26 cellular contexts compared by ENCODE assay signal in genomic region chr12:25248137-25248536, GRCh38. TPM values are rescaled to one million over a fixed set of nuclear protein-coding genes. Genes with fewer than 3 reads are reported as not detected.
DNase-seq lines count a peak whose midpoint lies in the region; ATAC-seq and TF ChIP-seq lines count a peak whose summit lies in the region.
"Had no signal": no experiment of that assay in that cellular context is flagged by ENCODE, and none has a peak within 500 bp of the region (broad histone marks: within the 10 kb centered on the region; RNA-seq: fewer than 3 reads in every experiment).

No MANE protein-coding gene starts in this region.

- no peaks in the 10 kb centered on the region for H3K27me3 ChIP-seq in BLaER1 treated with 17β-estradiol and CSF1 and Interleukin-3, amounts not matched to agents 10 nM and 100 nM
- H3K27me3 ChIP-seq in SK-N-SH (ENCODE audit: insufficient read depth) = no peaks in the 10 kb centered on the region
- H3K27me3 ChIP-seq: Peyer's patch, SJCRH30, vagina had no signal

- peaks cover 0 to 9% (median 3%) of the 10 kb centered on the region in 11 experiments; a peak in 7 of 22 replicates for H3K9me3 ChIP-seq in BLaER1 treated with 17β-estradiol and CSF1 and Interleukin-3, amounts not matched to agents 10 nM and 100 nM (replicated peaks in 1 of 11)
- H3K9me3 ChIP-seq in SK-N-SH = no peaks in the 10 kb centered on the region
- H3K9me3 ChIP-seq: Peyer's patch, SJCRH30, vagina had no signal

- 95% methylated on average over 20 of the region's 20 CpGs for WGBS in SK-N-SH (ENCODE audit: low lambda C conversion rate)

- POLR2A ChIA-PET in SK-N-SH (lab: Yijun Ruan, JAX) = no interaction called here

- H3K27ac Mint-ChIP-seq in activated T-helper 2 cell treated with anti-CD3 and anti-CD28 coated beads, Interferon-gamma antibody, Interleukin-2, Interleukin-4, amounts not matched to agents 10 μg/mL and 5 μg/mL and 100 μg/mL, durations not matched to agents 14 hours and 24 hours and 36 hours = no peak overlapping the region
- peak overlapping the region in 2 of 3 experiments; percentile 41 to 72 for H3K27ac Mint-ChIP-seq in nephron
- H3K27ac Mint-ChIP-seq in HFFc6 = no peak overlapping the region
- H3K27ac Mint-ChIP-seq: stimulated activated effector memory CD8-positive, alpha-beta T cell treated with anti-CD3 and anti-CD28 coated beads, Interleukin-12 subunit alpha, Interleukin-12 subunit beta, amount 100 ng/mL, for 72 hours had no signal

- DNase-seq in ELF-1 (ENCODE audit: low read depth, low spot score) (peak; percentile 74), SK-N-SH (no peak), HFFc6 (no peak)
- no peak for DNase-seq in activated T-helper 2 cell treated with anti-CD3 and anti-CD28 coated beads, Interferon-gamma antibody, Interleukin-2, Interleukin-4, amounts not matched to agents 10 μg/mL and 5 μg/mL and 100 μg/mL, durations not matched to agents 14 hours and 24 hours and 36 hours (ENCODE audit: low spot score)
- DNase-seq: activated CD4-positive, alpha-beta T cell treated with anti-CD3 and anti-CD28 coated beads for 4 hours; CD4-positive, CD25-positive, alpha-beta regulatory T cell; DMS 273 treated with DMSO at 0.1 percent for 48 hours; head of caudate nucleus; left cardiac atrium; NCI-H1048; NCI-H187; NCI-H2171 treated with DMSO at 0.1 percent for 48 hours; NCI-H524; NK-92 treated with Interleukin-12 subunit alpha and Interleukin-12 subunit beta, amount 100 ng/mL, for 24 hours; Peyer's patch; retina; SJCRH30; stimulated activated CD4-positive, alpha-beta T cell treated with anti-CD3 and anti-CD28 coated beads, Interleukin-2, amount 100 ng/mL, for 48 hours; T-helper 1 cell had no signal

- TF ChIP-seq CTCF in nephron (IDR thresholded peaks at IDR 0.05; ENCODE audit: unreplicated experiment in 3 of 3) (no peak), SK-N-SH (IDR thresholded peaks at IDR 0.05) (no peak), HFFc6 (IDR thresholded peaks at IDR 0.05) (no peak)

- no peak overlapping the region for H3K27ac ChIP-seq in BLaER1 treated with 17β-estradiol and CSF1 and Interleukin-3, amounts not matched to agents 10 nM and 100 nM
- H3K27ac ChIP-seq in SK-N-SH (ENCODE audit: low read depth in 2 of 2, low read length in 1 of 2) = no peak overlapping the region
- H3K27ac ChIP-seq: Peyer's patch, SJCRH30, vagina had no signal

- H2AFZ ChIP-seq in SK-N-SH (ENCODE audit: low read depth) = no peak overlapping the region

- no peaks in the 10 kb centered on the region for H3K9me3 Mint-ChIP-seq in activated T-helper 2 cell treated with anti-CD3 and anti-CD28 coated beads, Interferon-gamma antibody, Interleukin-2, Interleukin-4, amounts not matched to agents 10 μg/mL and 5 μg/mL and 100 μg/mL, durations not matched to agents 14 hours and 24 hours and 36 hours
- no peaks in the 10 kb centered on the region for H3K9me3 Mint-ChIP-seq in nephron
- no peaks in the 10 kb centered on the region for H3K9me3 Mint-ChIP-seq in HFFc6
- H3K9me3 Mint-ChIP-seq: CD4-positive, CD25-positive, alpha-beta regulatory T cell; stimulated activated effector memory CD8-positive, alpha-beta T cell treated with anti-CD3 and anti-CD28 coated beads, Interleukin-12 subunit alpha, Interleukin-12 subunit beta, amount 100 ng/mL, for 72 hours had no signal

- H3K36me3 Mint-ChIP-seq in activated T-helper 2 cell treated with anti-CD3 and anti-CD28 coated beads, Interferon-gamma antibody, Interleukin-2, Interleukin-4, amounts not matched to agents 10 μg/mL and 5 μg/mL and 100 μg/mL, durations not matched to agents 14 hours and 24 hours and 36 hours (ENCODE audit: low read depth) = peaks cover 44% of the 10 kb centered on the region
- H3K36me3 Mint-ChIP-seq in nephron (ENCODE audit: low read depth) = peaks cover 22% of the 10 kb centered on the region
- H3K36me3 Mint-ChIP-seq in HFFc6 (ENCODE audit: low read depth) = no peaks in the 10 kb centered on the region

- H3K36me3 ChIP-seq in BLaER1 treated with 17β-estradiol and CSF1 and Interleukin-3, amounts not matched to agents 10 nM and 100 nM = peaks cover 9 to 59% (median 47%) of the 10 kb centered on the region in 11 experiments; a peak in 21 of 22 replicates
- H3K36me3 ChIP-seq in SK-N-SH (replicated peaks in 1 of 2; ENCODE audit: control insufficient read depth in 1 of 2, insufficient read depth in 2 of 2, low read length in 1 of 2) = peaks cover 25 to 28% of the 10 kb centered on the region in 2 experiments
- H3K36me3 ChIP-seq: vagina had no signal

- intact Hi-C loops in activated T-helper 2 cell treated with anti-CD3 and anti-CD28 coated beads, Interferon-gamma antibody, Interleukin-2, Interleukin-4, amounts not matched to agents 10 μg/mL and 5 μg/mL and 100 μg/mL, durations not matched to agents 14 hours and 24 hours and 36 hours (cut with micrococcal nuclease) = no loop called here

- TF ChIP-seq RAD21 in SK-N-SH (IDR thresholded peaks at IDR 0.05; ENCODE audit: low read length) = no peak

- H4K20me1 ChIP-seq in BLaER1 treated with 17β-estradiol and CSF1 and Interleukin-3, amounts not matched to agents 10 nM and 100 nM = peaks cover 12 to 65% (median 39%) of the 10 kb centered on the region in 11 experiments; a peak in 18 of 22 replicates
- H4K20me1 ChIP-seq in SK-N-SH (ENCODE audit: insufficient read depth) = peaks cover 29% of the 10 kb centered on the region

- H3K27me3 Mint-ChIP-seq in activated T-helper 2 cell treated with anti-CD3 and anti-CD28 coated beads, Interferon-gamma antibody, Interleukin-2, Interleukin-4, amounts not matched to agents 10 μg/mL and 5 μg/mL and 100 μg/mL, durations not matched to agents 14 hours and 24 hours and 36 hours (ENCODE audit: low read depth) = peaks cover 7% of the 10 kb centered on the region
- no peaks in the 10 kb centered on the region for H3K27me3 Mint-ChIP-seq in nephron (ENCODE audit: low read depth)
- peaks cover 4% of the 10 kb centered on the region for H3K27me3 Mint-ChIP-seq in HFFc6 (ENCODE audit: insufficient read depth)

- no peaks in the 10 kb centered on the region for H3K9me2 ChIP-seq in SK-N-SH

- peak overlapping the region in 9 of 11 experiments; percentile 12 to 91 (median 75); a peak in 8 of 22 replicates for H3K4me2 ChIP-seq in BLaER1 treated with 17β-estradiol and CSF1 and Interleukin-3, amounts not matched to agents 10 nM and 100 nM
- H3K4me2 ChIP-seq in SK-N-SH = no peak overlapping the region
- H3K4me2 ChIP-seq: smooth muscle cell had no signal

- H3K9ac ChIP-seq in BLaER1 treated with 17β-estradiol and CSF1 and Interleukin-3, amounts not matched to agents 10 nM and 100 nM = no peak overlapping the region
- H3K9ac ChIP-seq in SK-N-SH = no peak overlapping the region

- CTCF ChIA-PET in SK-N-SH (lab: Yijun Ruan, JAX) = interaction anchor here (0.8 to 1.9 kb wide), 2 partner anchors 12 to 139 kb away, joined by 3 to 7 read pairs; no protein-coding TSS in a partner anchor

- no peak for TF ChIP-seq EP300 in SK-N-SH (IDR thresholded peaks at IDR 0.05; ENCODE audit: borderline replicate concordance in 1 of 2, low read depth in 1 of 2, low read length in 1 of 2)

- peaks cover 29% of the 10 kb centered on the region for H3K4me1 Mint-ChIP-seq in activated T-helper 2 cell treated with anti-CD3 and anti-CD28 coated beads, Interferon-gamma antibody, Interleukin-2, Interleukin-4, amounts not matched to agents 10 μg/mL and 5 μg/mL and 100 μg/mL, durations not matched to agents 14 hours and 24 hours and 36 hours (ENCODE audit: low read depth)
- H3K4me1 Mint-ChIP-seq in nephron (peaks cover 23% of the 10 kb centered on the region), HFFc6 (ENCODE audit: low read depth) (peaks cover 32% of the 10 kb centered on the region)

- H3F3A ChIP-seq in SK-N-SH (replicated peaks; ENCODE audit: insufficient read depth) = no peaks in the 10 kb centered on the region

- peaks cover 70% of the 10 kb centered on the region for H3K79me2 ChIP-seq in SK-N-SH (ENCODE audit: insufficient read depth)

- peaks cover 19 to 30% (median 24%) of the 10 kb centered on the region in 10 experiments for H3K4me1 ChIP-seq in BLaER1 treated with 17β-estradiol and CSF1 and Interleukin-3, amounts not matched to agents 10 nM and 100 nM
- H3K4me1 ChIP-seq in SK-N-SH (ENCODE audit: control insufficient read depth in 1 of 2, insufficient read depth in 2 of 2, low read depth in 1 of 2, low read length in 1 of 2) = peaks cover 7 to 8% of the 10 kb centered on the region in 2 experiments; a peak in 3 of 4 replicates

- ATAC-seq in HG02852 (IDR thresholded peaks at IDR 0.05; ENCODE audit: unreplicated experiment) = no peak
- ATAC-seq: left cardiac atrium; stimulated activated effector memory CD8-positive, alpha-beta T cell treated with anti-CD3 and anti-CD28 coated beads, Interleukin-12 subunit alpha, Interleukin-12 subunit beta, amount 100 ng/mL, for 72 hours had no signal

- H3K4me3 ChIP-seq in BLaER1 treated with 17β-estradiol and CSF1 and Interleukin-3, amounts not matched to agents 10 nM and 100 nM = no peak overlapping the region
- H3K4me3 ChIP-seq in SK-N-SH (ENCODE audit: low read depth in 2 of 2, low read length in 1 of 2) = no peak overlapping the region
- H3K4me3 ChIP-seq: Peyer's patch, SJCRH30, vagina had no signal

- H3K4me3 Mint-ChIP-seq in activated T-helper 2 cell treated with anti-CD3 and anti-CD28 coated beads, Interferon-gamma antibody, Interleukin-2, Interleukin-4, amounts not matched to agents 10 μg/mL and 5 μg/mL and 100 μg/mL, durations not matched to agents 14 hours and 24 hours and 36 hours (ENCODE audit: low read depth) = peak overlapping the region; percentile 37
- H3K4me3 Mint-ChIP-seq in nephron (peak overlapping the region; percentile 72 to 85 (median 82)), HFFc6 (no peak overlapping the region)
- H3K4me3 Mint-ChIP-seq: stimulated activated effector memory CD8-positive, alpha-beta T cell treated with anti-CD3 and anti-CD28 coated beads, Interleukin-12 subunit alpha, Interleukin-12 subunit beta, amount 100 ng/mL, for 72 hours had no signal

RNA-seq across cellular contexts. Expression of gene KRAS, which starts 2.6 kb away (rescaled TPM):
- total RNA-seq in activated T-helper 2 cell treated with anti-CD3 and anti-CD28 coated beads, Interferon-gamma antibody, Interleukin-2, Interleukin-4, amounts not matched to agents 10 μg/mL and 5 μg/mL and 100 μg/mL, durations not matched to agents 14 hours and 24 hours and 36 hours = 25.2 TPM in 2 replicates
- polyA plus RNA-seq in SK-N-SH (2012; rRNA removed) = 8.0 and 9.4 TPM in 2 replicates
- polyA plus RNA-seq in SK-N-SH (2012; cell fraction: cytosol; rRNA removed) = 12.2 and 15.0 TPM in 2 replicates
- polyA plus RNA-seq in SK-N-SH (2012; cell fraction: nucleus; rRNA removed) = 3.7 and 6.8 TPM in 2 replicates
- total RNA-seq in HFFc6 (2021; fragmentation: NEBNext Ultra II Directional; extraction: Animal tissue kit (Norgen Biotek cat#: 25700)) = 10 to 100 TPM; 15.9 to 20.5 (median 18.0) TPM

RNA-seq across cellular contexts. Expression of gene ETFRF1, which starts 53.1 kb away (rescaled TPM):
- 7.6 and 9.8 TPM in 2 replicates for total RNA-seq in activated T-helper 2 cell treated with anti-CD3 and anti-CD28 coated beads, Interferon-gamma antibody, Interleukin-2, Interleukin-4, amounts not matched to agents 10 μg/mL and 5 μg/mL and 100 μg/mL, durations not matched to agents 14 hours and 24 hours and 36 hours
- 7.8 and 10.7 TPM in 2 replicates for polyA plus RNA-seq in SK-N-SH (2012; rRNA removed)
- 15.2 and 21.6 TPM in 2 replicates for polyA plus RNA-seq in SK-N-SH (2012; cell fraction: cytosol; rRNA removed)
- polyA plus RNA-seq in SK-N-SH (2012; cell fraction: nucleus; rRNA removed) = 3.0 and 6.7 TPM in 2 replicates
- 10 to 100 TPM; 19.1 to 29.2 (median 25.7) TPM for total RNA-seq in HFFc6 (2021; fragmentation: NEBNext Ultra II Directional; extraction: Animal tissue kit (Norgen Biotek cat#: 25700))

RNA-seq across cellular contexts. Expression of gene DNAI7, which starts 53.2 kb away (rescaled TPM):
- total RNA-seq in activated T-helper 2 cell treated with anti-CD3 and anti-CD28 coated beads, Interferon-gamma antibody, Interleukin-2, Interleukin-4, amounts not matched to agents 10 μg/mL and 5 μg/mL and 100 μg/mL, durations not matched to agents 14 hours and 24 hours and 36 hours = not detected in 2 replicates
- 0.30 and 0.34 TPM in 2 replicates for polyA plus RNA-seq in SK-N-SH (2012; rRNA removed)
- 0.35 and 0.49 TPM in 2 replicates for polyA plus RNA-seq in SK-N-SH (2012; cell fraction: cytosol; rRNA removed)
- 0.16 and 0.45 TPM in 2 replicates for polyA plus RNA-seq in SK-N-SH (2012; cell fraction: nucleus; rRNA removed)
- under 1 TPM in 4 of 6 experiments, not detected in 2; 0.16 to 0.48 (median 0.30) TPM for total RNA-seq in HFFc6 (2021; fragmentation: NEBNext Ultra II Directional; extraction: Animal tissue kit (Norgen Biotek cat#: 25700))
- total RNA-seq: epithelial cell of proximal tubule, SJCRH30, smooth muscle cell had no signal
- polyA plus RNA-seq: smooth muscle cell had no signal

Comparison
In these comparisons a context has a peak if more than half of its experiments do, and no peak if none do; other contexts are left out.
1. H3K27ac Mint-ChIP-seq: peak in nephron (2 of 3); none in activated T-helper 2 cell treated with anti-CD3 and anti-CD28 coated beads, Interferon-gamma antibody, Interleukin-2, Interleukin-4, amounts not matched to agents 10 μg/mL and 5 μg/mL and 100 μg/mL, durations not matched to agents 14 hours and 24 hours and 36 hours (single experiment) and HFFc6 (single experiment).